ENCODE assay signal across 9 cellular contexts in the genomic region with DNA sequence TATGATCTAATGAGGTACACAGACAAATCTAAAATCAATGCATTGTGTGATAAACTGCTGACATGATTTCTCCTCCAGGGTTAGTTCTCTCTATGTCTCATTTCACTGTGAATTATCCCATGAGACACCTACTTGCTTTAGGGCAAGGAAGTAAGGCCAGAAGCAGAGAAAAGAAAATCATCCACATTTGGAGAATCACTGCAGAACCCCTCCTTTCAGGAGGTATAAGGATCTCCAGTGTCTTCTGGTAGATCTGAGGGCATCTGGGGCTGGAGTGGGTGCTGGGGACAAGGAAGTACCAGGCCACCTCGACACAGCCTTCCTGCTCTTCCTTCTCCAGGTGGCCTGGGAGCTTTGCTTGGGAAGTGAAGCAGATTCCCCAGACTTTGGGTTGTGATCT. TPM values are rescaled to one million over a fixed set of nuclear protein-coding genes. Genes with fewer than 3 reads are reported as not detected.
A peak's percentile ranks its signal among the peaks of the same experiment; 100 is the strongest.
DNase-seq lines count a peak whose midpoint lies in the region; ATAC-seq and TF ChIP-seq lines count a peak whose summit lies in the region.
"Had no signal": no experiment of that assay in that cellular context is flagged by ENCODE, and none has a peak within 500 bp of the region (broad histone marks: within the 10 kb centered on the region; RNA-seq: fewer than 3 reads in every experiment).

No MANE protein-coding gene starts in this region.

- H3K36me3 ChIP-seq in HEK293 (ENCODE audit: control insufficient read depth in 2 of 2, insufficient read depth in 1 of 2, low read length in 2 of 2) (no peaks in the 10 kb centered on the region), ascending aorta (no peaks in the 10 kb centered on the region), hepatocyte (replicated peaks; ENCODE audit: insufficient read depth, low read depth) (no peaks in the 10 kb centered on the region), spleen (no peaks in the 10 kb centered on the region)
- H3K36me3 ChIP-seq: adrenal gland had no signal

- H3K27me3 ChIP-seq in ascending aorta (no peaks in the 10 kb centered on the region), hepatocyte (no peaks in the 10 kb centered on the region), spleen (replicated peaks in 1 of 7) (no peaks in the 10 kb centered on the region)
- H3K27me3 ChIP-seq: adrenal gland had no signal

- H3K4me3 ChIP-seq in HEK293 (ENCODE audit: low read depth, low read length) (no peak overlapping the region), ascending aorta (peak overlapping the region in 1 of 2 donors; percentile 11), hepatocyte (no peak overlapping the region), spleen (no peak overlapping the region)
- H3K4me3 ChIP-seq: adrenal gland had no signal

- H3K9me3 ChIP-seq in HEK293 (ENCODE audit: control insufficient read depth, insufficient read depth, low read depth, low read length) (no peaks in the 10 kb centered on the region), ascending aorta (no peaks in the 10 kb centered on the region), hepatocyte (ENCODE audit: low read depth) (no peaks in the 10 kb centered on the region), spleen (no peaks in the 10 kb centered on the region)
- H3K9me3 ChIP-seq: adrenal gland had no signal

- 53% methylated on average over 1 of the region's 1 CpG for WGBS in hepatocyte (ENCODE audit: low lambda C conversion rate, missing lambda C conversion rate)
- WGBS in spleen, 5 donors, result 7 to 48% (median 18%) methylated on average over 1 of the region's 1 CpG

- H3K79me2 ChIP-seq in hepatocyte, result no peaks in the 10 kb centered on the region

- intact Hi-C loops in ascending aorta (cut with DNase I) (loop anchor here (1.0 to 5.0 kb wide), 8 partner anchors 23 to 351 kb away; a partner anchor contains a TSS), spleen (cut with DNase I; ENCODE audit: low total_unique reads) (loop anchor here (5.0 kb wide), 2 partner anchors 51 to 196 kb away; no protein-coding TSS in a partner anchor)

- CTCF ChIA-PET in HEK293 (lab: Yijun Ruan, JAX), result interaction anchor here (0.6 to 9.5 kb wide), 55 partner anchors 8 to 392 kb away, joined by 3 to 182 read pairs (median 4); no protein-coding TSS in a partner anchor

- H3K4me2 ChIP-seq in hepatocyte, result no peak overlapping the region

- no peak for ATAC-seq in HG02571 (IDR thresholded peaks at IDR 0.05; ENCODE audit: unreplicated experiment)

- TF ChIP-seq POLR2A in spleen (IDR thresholded peaks at IDR 0.05), result no peak

- TF ChIP-seq CTCF in HEK293 (tag by site-specific recombination; IDR thresholded peaks at IDR 0.05), result no peak
- TF ChIP-seq CTCF in ascending aorta (IDR thresholded peaks at IDR 0.05), result no peak
- TF ChIP-seq CTCF in hepatocyte (IDR thresholded peaks at IDR 0.05; ENCODE audit: poor library complexity), result no peak
- TF ChIP-seq CTCF in spleen (IDR thresholded peaks at IDR 0.05 in 8 of 11, conservative IDR thresholded peaks at IDR 0.05 in 3 of 11), result no peak

- H3K27ac ChIP-seq in HEK293 (ENCODE audit: extremely low read depth, low read depth, low read length) (peak overlapping the region; percentile 39; the same call in 1 of the 2 replicates), ascending aorta (peak overlapping the region; percentile 86 to 91), hepatocyte (peak overlapping the region; percentile 89), spleen (peak overlapping the region in 6 of 8 donors; percentile 14 to 68 (median 60))

- POLR2A ChIA-PET in HEK293 (lab: Yijun Ruan, JAX), result interaction anchor here (0.5 to 0.7 kb wide), 3 partner anchors 52 to 165 kb away, joined by 3 to 4 read pairs (median 3); no protein-coding TSS in a partner anchor

- no peaks in the 10 kb centered on the region for H4K20me1 ChIP-seq in hepatocyte (ENCODE audit: insufficient read depth, poor library complexity, severe bottlenecking)

- peak overlapping the region; percentile 40 for H2AFZ ChIP-seq in hepatocyte

- H3K4me1 ChIP-seq in HEK293 (ENCODE audit: control insufficient read depth, insufficient read depth, low read length) (peaks cover 11% of the 10 kb centered on the region), ascending aorta (peaks cover 19 to 38% of the 10 kb centered on the region in 2 donors), hepatocyte (ENCODE audit: insufficient read depth) (peaks cover 30% of the 10 kb centered on the region), spleen (peaks cover 3 to 35% (median 13%) of the 10 kb centered on the region in 6 donors)

- H3K9me2 ChIP-seq in hepatocyte (replicated peaks; ENCODE audit: insufficient read depth), result no peaks in the 10 kb centered on the region

- DNase-seq in ascending aorta (ENCODE audit: low spot score in 2 of 2) (no peak), hepatocyte (ENCODE audit: low spot score) (no peak), spleen (no peak), epidermal melanocyte (ENCODE audit: insufficient read length, low spot score) (no peak), SIG-M5 (lab: John Stamatoyannopoulos, UW) (no peak), HK-2 (ENCODE audit: unreplicated experiment) (no peak)

TF ChIP-seq in HEK293, 187 proteins besides CTCF, POLR2A, EP300 and RAD21:
- TF ChIP-seq KLF7 (tag by site-specific recombination; IDR thresholded peaks at IDR 0.05; ENCODE audit: borderline replicate concordance) (no peak), SP2 (tag by site-specific recombination; IDR thresholded peaks at IDR 0.05) (no peak), ZBTB1 (tag by site-specific recombination; IDR thresholded peaks at IDR 0.05) (no peak), ZNF354C (tag by site-specific recombination; IDR thresholded peaks at IDR 0.05; ENCODE audit: borderline replicate concordance, low read depth) (no peak), ZNF501 (tag by site-specific recombination; IDR thresholded peaks at IDR 0.05) (no peak), KLF1 (tag by site-specific recombination; IDR thresholded peaks at IDR 0.05) (no peak)
- TF ChIP-seq, protein P1, sequence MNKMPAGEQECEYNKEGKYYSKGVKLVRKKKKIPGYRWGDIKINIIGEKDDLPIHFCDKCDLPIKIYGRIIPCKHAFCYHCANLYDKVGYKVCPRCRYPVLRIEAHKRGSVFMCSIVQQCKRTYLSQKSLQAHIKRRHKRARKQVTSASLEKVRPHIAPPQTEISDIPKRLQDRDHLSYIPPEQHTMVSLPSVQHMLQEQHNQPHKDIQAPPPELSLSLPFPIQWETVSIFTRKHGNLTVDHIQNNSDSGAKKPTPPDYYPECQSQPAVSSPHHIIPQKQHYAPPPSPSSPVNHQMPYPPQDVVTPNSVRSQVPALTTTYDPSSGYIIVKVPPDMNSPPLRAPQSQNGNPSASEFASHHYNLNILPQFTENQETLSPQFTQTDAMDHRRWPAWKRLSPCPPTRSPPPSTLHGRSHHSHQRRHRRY (tag by site-specific recombination; IDR thresholded peaks at IDR 0.05), result no peak
- TF ChIP-seq, protein P2, sequence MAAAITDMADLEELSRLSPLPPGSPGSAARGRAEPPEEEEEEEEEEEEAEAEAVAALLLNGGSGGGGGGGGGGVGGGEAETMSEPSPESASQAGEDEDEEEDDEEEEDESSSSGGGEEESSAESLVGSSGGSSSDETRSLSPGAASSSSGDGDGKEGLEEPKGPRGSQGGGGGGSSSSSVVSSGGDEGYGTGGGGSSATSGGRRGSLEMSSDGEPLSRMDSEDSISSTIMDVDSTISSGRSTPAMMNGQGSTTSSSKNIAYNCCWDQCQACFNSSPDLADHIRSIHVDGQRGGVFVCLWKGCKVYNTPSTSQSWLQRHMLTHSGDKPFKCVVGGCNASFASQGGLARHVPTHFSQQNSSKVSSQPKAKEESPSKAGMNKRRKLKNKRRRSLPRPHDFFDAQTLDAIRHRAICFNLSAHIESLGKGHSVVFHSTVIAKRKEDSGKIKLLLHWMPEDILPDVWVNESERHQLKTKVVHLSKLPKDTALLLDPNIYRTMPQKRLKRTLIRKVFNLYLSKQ (tag by site-specific recombination; IDR thresholded peaks at IDR 0.05; ENCODE audit: borderline replicate concordance), result no peak
- TF ChIP-seq, protein P3, sequence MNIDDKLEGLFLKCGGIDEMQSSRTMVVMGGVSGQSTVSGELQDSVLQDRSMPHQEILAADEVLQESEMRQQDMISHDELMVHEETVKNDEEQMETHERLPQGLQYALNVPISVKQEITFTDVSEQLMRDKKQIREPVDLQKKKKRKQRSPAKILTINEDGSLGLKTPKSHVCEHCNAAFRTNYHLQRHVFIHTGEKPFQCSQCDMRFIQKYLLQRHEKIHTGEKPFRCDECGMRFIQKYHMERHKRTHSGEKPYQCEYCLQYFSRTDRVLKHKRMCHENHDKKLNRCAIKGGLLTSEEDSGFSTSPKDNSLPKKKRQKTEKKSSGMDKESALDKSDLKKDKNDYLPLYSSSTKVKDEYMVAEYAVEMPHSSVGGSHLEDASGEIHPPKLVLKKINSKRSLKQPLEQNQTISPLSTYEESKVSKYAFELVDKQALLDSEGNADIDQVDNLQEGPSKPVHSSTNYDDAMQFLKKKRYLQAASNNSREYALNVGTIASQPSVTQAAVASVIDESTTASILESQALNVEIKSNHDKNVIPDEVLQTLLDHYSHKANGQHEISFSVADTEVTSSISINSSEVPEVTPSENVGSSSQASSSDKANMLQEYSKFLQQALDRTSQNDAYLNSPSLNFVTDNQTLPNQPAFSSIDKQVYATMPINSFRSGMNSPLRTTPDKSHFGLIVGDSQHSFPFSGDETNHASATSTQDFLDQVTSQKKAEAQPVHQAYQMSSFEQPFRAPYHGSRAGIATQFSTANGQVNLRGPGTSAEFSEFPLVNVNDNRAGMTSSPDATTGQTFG (tag by site-specific recombination; IDR thresholded peaks at IDR 0.05; ENCODE audit: borderline replicate concordance), result no peak

RNA-seq across cellular contexts. Expression of a gene that starts 12.3 kb away (rescaled TPM):
- total RNA-seq in ascending aorta, result 60.3 TPM
- 22.5 and 25.0 TPM in 2 replicates for total RNA-seq in hepatocyte
- 5.2 and 5.9 TPM in 2 replicates for polyA plus RNA-seq in hepatocyte
- 10 to 100 TPM; 32.7 to 55.2 (median 45.8) TPM for total RNA-seq in spleen
- polyA plus RNA-seq in spleen, result 10 to 100 TPM; 10.4 to 18.0 (median 17.1) TPM

RNA-seq across cellular contexts. Expression of a gene that starts 24.3 kb away (rescaled TPM):
- total RNA-seq in ascending aorta, result 1.5 TPM
- total RNA-seq in hepatocyte, result 2.8 and 5.2 TPM in 2 replicates
- polyA plus RNA-seq in hepatocyte, result 10.4 and 11.1 TPM in 2 replicates
- 10 to 100 TPM; 19.1 to 95.0 (median 40.7) TPM for total RNA-seq in spleen
- polyA plus RNA-seq in spleen, result 10 to 100 TPM in 2 of 3 donors, 1 to 10 TPM in 1; 9.6 to 18.3 (median 16.8) TPM

Comparison
In these comparisons a context has a peak if more than half of its experiments do, and no peak if none do; other contexts are left out.
1. H3K27ac ChIP-seq: peak in every context shown above with its lines; median percentile 89 in hepatocyte; 88 in ascending aorta; 60 in spleen; 39 in HEK293.